In genomic region chr5:95018946-95019345, GRCh38 we compare ENCODE assay signal across 21 cellular contexts.
DNase-seq lines count a peak whose midpoint lies in the region; ATAC-seq, FAIRE-seq and TF ChIP-seq lines count a peak whose summit lies in the region.
"Had no signal": no experiment of that assay in that cellular context is flagged by ENCODE, and none has a peak within 500 bp of the region (broad histone marks: within the 10 kb centered on the region; RNA-seq: fewer than 3 reads in every experiment).

No MANE protein-coding gene starts in this region.

- H3K9me3 ChIP-seq in GM12878 (replicated peaks; ENCODE audit: control insufficient read depth, insufficient read depth, low read length): no peaks in the 10 kb centered on the region
- H3K9me3 ChIP-seq: BLaER1 had no signal

- H3K9ac ChIP-seq in GM12878 (ENCODE audit: control insufficient read depth, insufficient read depth, low read length): no peak overlapping the region
- H3K9ac ChIP-seq: BLaER1 had no signal

- 22% methylated on average over 2 of the region's 2 CpGs for WGBS in GM12878 (ENCODE audit: insufficient coverage, insufficient replicate concordance, low lambda C conversion rate, missing lambda C conversion rate)

- H3K4me3 ChIP-seq in GM12878: no peak overlapping the region
- H3K4me3 ChIP-seq: BLaER1, GM23338 had no signal

- no peak overlapping the region for H2AFZ ChIP-seq in GM12878 (ENCODE audit: control insufficient read depth, low read depth, low read length)
- H2AFZ ChIP-seq: GM23338 had no signal

- H3K4me2 ChIP-seq in GM12878 (ENCODE audit: control insufficient read depth, insufficient read depth): no peak overlapping the region
- H3K4me2 ChIP-seq: BLaER1, GM23338 had no signal

- H3K27me3 Mint-ChIP-seq in dendritic cell treated with granulocyte-macrophage colony-stimulating factor and Interleukin-4, amounts not matched to agents 40 ng/mL and 50 ng/mL, for 4 days: no peaks in the 10 kb centered on the region
- peaks cover 4% of the 10 kb centered on the region for H3K27me3 Mint-ChIP-seq in activated T-helper 2 cell treated with anti-CD3 and anti-CD28 coated beads, Interferon-gamma antibody, Interleukin-2, Interleukin-4, amounts not matched to agents 10 μg/mL and 5 μg/mL and 100 μg/mL, durations not matched to agents 14 hours and 24 hours and 36 hours (ENCODE audit: low read depth)
- H3K27me3 Mint-ChIP-seq: B cell; CD4-positive, alpha-beta T cell had no signal

- peaks cover 21% of the 10 kb centered on the region for H3K36me3 Mint-ChIP-seq in dendritic cell treated with granulocyte-macrophage colony-stimulating factor and Interleukin-4, amounts not matched to agents 40 ng/mL and 50 ng/mL, for 4 days (ENCODE audit: low read depth)
- no peaks in the 10 kb centered on the region for H3K36me3 Mint-ChIP-seq in activated T-helper 2 cell treated with anti-CD3 and anti-CD28 coated beads, Interferon-gamma antibody, Interleukin-2, Interleukin-4, amounts not matched to agents 10 μg/mL and 5 μg/mL and 100 μg/mL, durations not matched to agents 14 hours and 24 hours and 36 hours (ENCODE audit: low read depth)
- H3K36me3 Mint-ChIP-seq: CD8-positive, alpha-beta memory T cell had no signal

- intact Hi-C loops in GM12878 (cut with micrococcal nuclease; ENCODE audit: unreplicated experiment): no loop called here
- intact Hi-C loops in dendritic cell treated with granulocyte-macrophage colony-stimulating factor and Interleukin-4, amounts not matched to agents 40 ng/mL and 50 ng/mL, for 4 days (cut with micrococcal nuclease): no loop called here
- intact Hi-C loops in activated T-helper 2 cell treated with anti-CD3 and anti-CD28 coated beads, Interferon-gamma antibody, Interleukin-2, Interleukin-4, amounts not matched to agents 10 μg/mL and 5 μg/mL and 100 μg/mL, durations not matched to agents 14 hours and 24 hours and 36 hours (cut with micrococcal nuclease): no loop called here

- peaks cover 16% of the 10 kb centered on the region for H3K4me1 ChIP-seq in GM12878 (ENCODE audit: control insufficient read depth, insufficient read depth, low read length)
- H3K4me1 ChIP-seq: BLaER1 had no signal

- CTCF ChIA-PET in GM12878 (lab: Yijun Ruan, JAX): interaction anchor here (1.2 to 1.6 kb wide), 2 partner anchors 49 to 62 kb away, joined by 3 to 4 read pairs; no protein-coding TSS in a partner anchor

- no peak overlapping the region for H3K27ac ChIP-seq in GM12878 (ENCODE audit: control insufficient read depth, insufficient read depth)
- H3K27ac ChIP-seq: 22Rv1, BLaER1 had no signal

- H3K79me2 ChIP-seq in GM12878 (ENCODE audit: control insufficient read depth, insufficient read depth, low read length): peaks cover 7% of the 10 kb centered on the region

- ATAC-seq in GM12878: no peak
- ATAC-seq in GM18858 (IDR thresholded peaks at IDR 0.05; ENCODE audit: unreplicated experiment): no peak
- ATAC-seq: GM23338 had no signal

- no peak overlapping the region for H3K4me3 Mint-ChIP-seq in dendritic cell treated with granulocyte-macrophage colony-stimulating factor and Interleukin-4, amounts not matched to agents 40 ng/mL and 50 ng/mL, for 4 days
- no peak overlapping the region for H3K4me3 Mint-ChIP-seq in activated T-helper 2 cell treated with anti-CD3 and anti-CD28 coated beads, Interferon-gamma antibody, Interleukin-2, Interleukin-4, amounts not matched to agents 10 μg/mL and 5 μg/mL and 100 μg/mL, durations not matched to agents 14 hours and 24 hours and 36 hours (ENCODE audit: low read depth)
- H3K4me3 Mint-ChIP-seq: B cell; CD14-positive monocyte; CD4-positive, alpha-beta T cell; CD8-positive, alpha-beta memory T cell; GM23338; H9 had no signal

- H3K36me3 ChIP-seq in GM12878 (ENCODE audit: control insufficient read depth in 2 of 2, insufficient read depth in 2 of 2, low read length in 1 of 2): peaks cover 0 to 3% of the 10 kb centered on the region in 2 experiments; a peak in 3 of 4 replicates
- H3K36me3 ChIP-seq: BLaER1 had no signal

- TF ChIP-seq RAD21 in GM12878 (IDR thresholded peaks at IDR 0.05; ENCODE audit: insufficient read depth, low read depth, low read length): no peak

- POLR2A ChIA-PET in GM12878 (lab: Charles Lee): interaction anchor here (0.6 kb wide), 1 partner anchor 62 kb away, joined by 4 read pairs; no protein-coding TSS in a partner anchor

- TF ChIP-seq EP300 in GM12878 (IDR thresholded peaks at IDR 0.05; ENCODE audit: borderline replicate concordance in 1 of 2, control insufficient read depth in 1 of 2, low read depth in 2 of 2, low read length in 2 of 2): 0 out of 4 replicates have a peak, but pooled peaks of 1 of the 2 experiments have one; percentile 19

- in situ Hi-C loops in GM12878 (cut with MboI): no loop called here

- no peak for TF ChIP-seq POLR2A in GM12891 (IDR thresholded peaks at IDR 0.05; ENCODE audit: low read depth, low read length)
- no peak for TF ChIP-seq POLR2A in GM12878 (IDR thresholded peaks at IDR 0.05; ENCODE audit: low read depth, low read length)

- H3K27ac Mint-ChIP-seq in dendritic cell treated with granulocyte-macrophage colony-stimulating factor and Interleukin-4, amounts not matched to agents 40 ng/mL and 50 ng/mL, for 4 days: peak overlapping the region; percentile 25
- H3K27ac Mint-ChIP-seq in activated T-helper 2 cell treated with anti-CD3 and anti-CD28 coated beads, Interferon-gamma antibody, Interleukin-2, Interleukin-4, amounts not matched to agents 10 μg/mL and 5 μg/mL and 100 μg/mL, durations not matched to agents 14 hours and 24 hours and 36 hours: no peak overlapping the region
- H3K27ac Mint-ChIP-seq: B cell; CD14-positive monocyte; CD4-positive, alpha-beta T cell; CD8-positive, alpha-beta memory T cell; H9 had no signal

- RAD21 ChIA-PET in GM12878 (lab: Charles Lee; ENCODE audit: unreplicated experiment): interaction anchor here (1.2 kb wide), 1 partner anchor 65 kb away, joined by 3 read pairs; no protein-coding TSS in a partner anchor

- DNase-seq in GM12891 (ENCODE audit: insufficient read length, low spot score) (no peak), GM19239 (ENCODE audit: insufficient read length, low spot score) (no peak), GM12878 (ENCODE audit: low read depth, low spot score) (no peak), NCI-H1436 treated with DMSO at 0.1 percent for 48 hours (lab: John Stamatoyannopoulos, UW) (no peak), SKM-1 (lab: John Stamatoyannopoulos, UW; ENCODE audit: unreplicated experiment) (no peak)
- DNase-seq in activated T-helper 2 cell treated with anti-CD3 and anti-CD28 coated beads, Interferon-gamma antibody, Interleukin-2, Interleukin-4, amounts not matched to agents 10 μg/mL and 5 μg/mL and 100 μg/mL, durations not matched to agents 14 hours and 24 hours and 36 hours (ENCODE audit: low spot score): no peak
- DNase-seq: CD4-positive, alpha-beta T cell; CD8-positive, alpha-beta memory T cell; DMS 273 treated with DMSO at 0.1 percent for 48 hours; DMS79; EL; GDM1; H9 had no signal

- no peaks in the 10 kb centered on the region for H3K27me3 ChIP-seq in GM12878 (replicated peaks in 1 of 2; ENCODE audit: control insufficient read depth in 2 of 2, insufficient read depth in 2 of 2, low read length in 1 of 2)
- H3K27me3 ChIP-seq: BLaER1 had no signal

- peaks cover 41% of the 10 kb centered on the region for H3K4me1 Mint-ChIP-seq in dendritic cell treated with granulocyte-macrophage colony-stimulating factor and Interleukin-4, amounts not matched to agents 40 ng/mL and 50 ng/mL, for 4 days (ENCODE audit: low read depth)
- H3K4me1 Mint-ChIP-seq in activated T-helper 2 cell treated with anti-CD3 and anti-CD28 coated beads, Interferon-gamma antibody, Interleukin-2, Interleukin-4, amounts not matched to agents 10 μg/mL and 5 μg/mL and 100 μg/mL, durations not matched to agents 14 hours and 24 hours and 36 hours (ENCODE audit: low read depth): peaks cover 19% of the 10 kb centered on the region
- H3K4me1 Mint-ChIP-seq: B cell, GM23338 had no signal

- FAIRE-seq in GM12891 (lab: Jason Lieb, UNC): peak; percentile 65
- FAIRE-seq in GM19239 (lab: Jason Lieb, UNC): peak; percentile 64
- FAIRE-seq in GM12878 (lab: Jason Lieb, UNC): no peak
- FAIRE-seq: A204.1 had no signal

- TF ChIP-seq CTCF in GM12878 (IDR thresholded peaks at IDR 0.05 in 2 of 3, conservative IDR thresholded peaks at IDR 0.05 in 1 of 3; ENCODE audit: control insufficient read depth in 2 of 3, extremely low read depth in 1 of 3, insufficient read depth in 1 of 3, low read depth in 3 of 3, low read length in 3 of 3): no peak

- SMC1A ChIA-PET in GM12878 (lab: Charles Lee; ENCODE audit: uncharacterized antibody, unreplicated experiment): interaction anchor here (0.9 to 2.2 kb wide), 4 partner anchors 53 to 69 kb away, joined by 3 to 8 read pairs (median 6); no protein-coding TSS in a partner anchor

- H3K9me3 Mint-ChIP-seq in dendritic cell treated with granulocyte-macrophage colony-stimulating factor and Interleukin-4, amounts not matched to agents 40 ng/mL and 50 ng/mL, for 4 days: no peaks in the 10 kb centered on the region
- H3K9me3 Mint-ChIP-seq in activated T-helper 2 cell treated with anti-CD3 and anti-CD28 coated beads, Interferon-gamma antibody, Interleukin-2, Interleukin-4, amounts not matched to agents 10 μg/mL and 5 μg/mL and 100 μg/mL, durations not matched to agents 14 hours and 24 hours and 36 hours: no peaks in the 10 kb centered on the region
- H3K9me3 Mint-ChIP-seq: CD4-positive, alpha-beta T cell; GM23338; H9 had no signal

- no peaks in the 10 kb centered on the region for H4K20me1 ChIP-seq in GM12878 (ENCODE audit: control insufficient read depth, insufficient read depth)
- H4K20me1 ChIP-seq: BLaER1 had no signal

- no TSS peak for BruUV-seq in GM12878 (replicated peaks; lab: Mats Ljungman, UMichigan)

TF ChIP-seq in GM12891, 5 proteins besides CTCF, POLR2A, EP300 and RAD21:
- no peak for TF ChIP-seq PAX5 (IDR thresholded peaks at IDR 0.05; ENCODE audit: insufficient read depth, low read length, severe bottlenecking)
- no peak for TF ChIP-seq TAF1 (IDR thresholded peaks at IDR 0.05; ENCODE audit: low read depth, low read length)
- TF ChIP-seq SPI1 (IDR thresholded peaks at IDR 0.05; ENCODE audit: low read depth, low read length): no peak
- TF ChIP-seq POU2F2 (IDR thresholded peaks at IDR 0.05; ENCODE audit: low read depth, low read length): no peak
- TF ChIP-seq POLR2AphosphoS5 (IDR thresholded peaks at IDR 0.05; ENCODE audit: low read depth, low read length): no peak
TF ChIP-seq in GM12891: peak in this region for 0.
